In the genomic region with DNA sequence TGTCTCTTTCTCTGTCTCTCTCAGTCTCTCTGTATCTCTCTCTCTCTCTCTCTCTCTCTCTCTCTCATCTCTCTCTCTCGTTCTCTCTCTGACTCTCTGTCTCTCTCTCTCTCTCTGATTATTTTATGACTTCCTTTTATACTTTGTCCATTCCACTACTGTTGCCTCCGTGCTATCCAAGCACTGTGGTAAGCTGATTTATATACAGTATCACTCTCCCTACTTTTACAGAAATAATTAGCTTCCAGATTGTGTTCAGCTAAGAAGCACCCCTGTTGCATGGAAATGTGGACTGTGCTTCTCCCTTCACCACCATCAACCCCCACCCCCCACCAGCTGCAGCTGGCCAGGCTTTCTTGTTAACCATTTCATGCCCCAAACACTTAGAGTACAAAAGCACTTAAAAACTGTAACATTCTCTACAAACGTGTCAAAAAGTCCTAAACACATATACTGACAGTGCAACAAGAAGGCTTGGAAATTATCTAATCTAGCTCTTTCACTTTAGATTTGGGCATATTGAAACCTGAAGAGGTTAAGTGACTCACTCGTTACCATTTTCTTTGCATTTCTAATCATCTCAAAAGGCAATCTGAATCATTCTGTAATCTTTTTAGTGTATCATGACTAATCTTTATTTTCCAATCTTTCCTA, we compare ENCODE assay signal across 12 cellular contexts. TPM values are rescaled to one million over a fixed set of nuclear protein-coding genes. Genes with fewer than 3 reads are reported as not detected.
DNase-seq lines count a peak whose midpoint lies in the region; ATAC-seq, FAIRE-seq and TF ChIP-seq lines count a peak whose summit lies in the region.
"Had no signal": no experiment of that assay in that cellular context is flagged by ENCODE, and none has a peak within 500 bp of the region (broad histone marks: within the 10 kb centered on the region; RNA-seq: fewer than 3 reads in every experiment).

No MANE protein-coding gene starts in this region.

- FAIRE-seq in H1 (lab: Jason Lieb, UNC): no peak

- H3K36me3 ChIP-seq in left ventricle myocardium inferior (no peaks in the 10 kb centered on the region), heart right ventricle (no peaks in the 10 kb centered on the region), H1 (ENCODE audit: control insufficient read depth in 2 of 4, insufficient read depth in 4 of 4, low read length in 3 of 4) (no peaks in the 10 kb centered on the region), subcutaneous abdominal adipose tissue (ENCODE audit: control insufficient read depth in 5 of 5, insufficient read depth in 5 of 5, low read length in 5 of 5) (no peaks in the 10 kb centered on the region)

- no peaks in the 10 kb centered on the region for H4K20me1 ChIP-seq in H1 (replicated peaks in 1 of 2; ENCODE audit: control insufficient read depth in 1 of 2, insufficient read depth in 2 of 2, low read length in 2 of 2)

- H3K27me3 ChIP-seq in left ventricle myocardium inferior (ENCODE audit: low read depth) (no peaks in the 10 kb centered on the region), heart right ventricle (no peaks in the 10 kb centered on the region), H1 (replicated peaks in 1 of 4; ENCODE audit: control insufficient read depth in 3 of 4, extremely low read depth in 1 of 4, insufficient read depth in 3 of 4, low read length in 3 of 4) (no peaks in the 10 kb centered on the region), subcutaneous abdominal adipose tissue (ENCODE audit: control insufficient read depth in 5 of 5, insufficient read depth in 4 of 5, low read length in 5 of 5) (no peaks in the 10 kb centered on the region)

- H3K14ac ChIP-seq in H1 (ENCODE audit: insufficient read length): no peak overlapping the region

- POLR2A ChIA-PET in H1 (lab: Charles Lee; ENCODE audit: partially characterized antibody): interaction anchor here (0.9 to 1.4 kb wide), 2 partner anchors 9 to 132 kb away, joined by 3 to 4 read pairs; no protein-coding TSS in a partner anchor

- WGBS in heart right ventricle, 2 donors: 65 to 66% methylated on average over 4 of the region's 4 CpGs
- WGBS in H1 (ENCODE audit: extremely low coverage in 1 of 2, insufficient coverage in 1 of 2, insufficient read length in 1 of 2, insufficient replicate concordance in 2 of 2, low coverage in 1 of 2, low lambda C conversion rate in 2 of 2, missing lambda C conversion rate in 1 of 2), 2 experiments: 49% methylated on average over 4 of the region's 4 CpGs; no CpG with 5 or more reads in 1 of the 2 experiments

- H3K23ac ChIP-seq in H1 (ENCODE audit: insufficient read length): no peak overlapping the region

- H3K23me2 ChIP-seq in H1 (ENCODE audit: low read depth, low read length): no peaks in the 10 kb centered on the region; the same call in 1 of the 2 replicates

- CTCF ChIA-PET in H1 (lab: Charles Lee; ENCODE audit: partially characterized antibody): interaction anchor here (0.7 to 6.8 kb wide), 22 partner anchors 8 to 377 kb away, joined by 3 to 61 read pairs (median 5); a partner anchor contains a TSS

- H3K79me2 ChIP-seq in H1 (ENCODE audit: control insufficient read depth in 1 of 2, insufficient read depth in 2 of 2, low read length in 2 of 2): no peaks in the 10 kb centered on the region

- peak overlapping the region; percentile 78 for H2AFZ ChIP-seq in H1 (ENCODE audit: low read length)

- no peak for TF ChIP-seq POLR2A in H1 (IDR thresholded peaks at IDR 0.05; ENCODE audit: control extremely low read depth in 1 of 2, low read depth in 2 of 2, low read length in 2 of 2)

- no peak overlapping the region for H3K18ac ChIP-seq in H1 (ENCODE audit: extremely low read depth, low read length)

- no peak overlapping the region for H2BK5ac ChIP-seq in H1 (ENCODE audit: low read depth, low read length)

- TF ChIP-seq CTCF in left ventricle myocardium inferior (IDR thresholded peaks at IDR 0.05; ENCODE audit: borderline replicate concordance): no peak
- TF ChIP-seq CTCF in heart right ventricle (IDR thresholded peaks at IDR 0.05): no peak
- no peak for TF ChIP-seq CTCF in H1 (IDR thresholded peaks at IDR 0.05; ENCODE audit: control extremely low read depth in 1 of 3, insufficient read depth in 1 of 3, low read depth in 1 of 3, low read length in 3 of 3)

- peak overlapping the region; percentile 29 to 44; a peak in 1 of 4 replicates for H3K4me2 ChIP-seq in H1 (ENCODE audit: insufficient read depth in 1 of 2, low read depth in 2 of 2, low read length in 2 of 2)

- ATAC-seq in heart right ventricle: no peak
- peak; percentile 48 for ATAC-seq in HG03521 (IDR thresholded peaks at IDR 0.05; ENCODE audit: unreplicated experiment)

- no peak overlapping the region for H4K8ac ChIP-seq in H1 (ENCODE audit: extremely low read depth, insufficient read depth, low read length)

- no peak overlapping the region for H2BK12ac ChIP-seq in H1 (ENCODE audit: low read depth, low read length)

- H2AK5ac ChIP-seq in H1 (ENCODE audit: low read depth, low read length): no peak overlapping the region

- no peaks in the 10 kb centered on the region for H3K79me1 ChIP-seq in H1 (ENCODE audit: low read depth, low read length)

- H2BK15ac ChIP-seq in H1 (ENCODE audit: low read length): no peak overlapping the region

- no peak for TF ChIP-seq EP300 in H1 (IDR thresholded peaks at IDR 0.05; ENCODE audit: borderline replicate concordance in 1 of 2, low read depth in 2 of 2, low read length in 2 of 2)

- H3K4me3 ChIP-seq in left ventricle myocardium inferior: no peak overlapping the region
- no peak overlapping the region for H3K4me3 ChIP-seq in heart right ventricle
- no peak overlapping the region for H3K4me3 ChIP-seq in H1 (ENCODE audit: extremely low read depth in 1 of 4, insufficient read depth in 2 of 4, low read depth in 3 of 4, low read length in 4 of 4)
- no peak overlapping the region for H3K4me3 ChIP-seq in subcutaneous abdominal adipose tissue (ENCODE audit: low read depth in 1 of 5, low read length in 5 of 5)

- H4K91ac ChIP-seq in H1 (replicated peaks; ENCODE audit: insufficient read length, low read length): no peak overlapping the region

- H3K4me1 ChIP-seq in left ventricle myocardium inferior (peaks cover 50% of the 10 kb centered on the region), heart right ventricle (peaks cover 5 to 46% (median 37%) of the 10 kb centered on the region in 9 donors), H1 (replicated peaks in 1 of 4; ENCODE audit: control insufficient read depth in 3 of 4, insufficient read depth in 4 of 4, low read length in 3 of 4) (peaks cover 1 to 17% (median 15%) of the 10 kb centered on the region in 4 experiments; a peak in 4 of 7 replicates), subcutaneous abdominal adipose tissue (ENCODE audit: control insufficient read depth in 5 of 5, insufficient read depth in 5 of 5, low read length in 5 of 5) (peaks cover 2 to 52% (median 38%) of the 10 kb centered on the region in 5 donors)

- H2BK20ac ChIP-seq in H1 (ENCODE audit: low read length): no peak overlapping the region

- TF ChIP-seq RAD21 in H1 (IDR thresholded peaks at IDR 0.05 in 1 of 2, conservative IDR thresholded peaks at IDR 0.05 in 1 of 2; ENCODE audit: low read depth in 2 of 2, low read length in 2 of 2): no peak

- intact Hi-C loops in left ventricle myocardium inferior (cut with micrococcal nuclease): no loop called here
- intact Hi-C loops in heart right ventricle (cut with DNase I): loop anchor here in 1 of 10 donors (5.0 kb wide), 1 partner anchor 33 kb away; no protein-coding TSS in a partner anchor

- no peak overlapping the region for H2BK120ac ChIP-seq in H1 (replicated peaks; ENCODE audit: low read depth, low read length)

- DNase-seq in left ventricle myocardium inferior (no peak), heart right ventricle (no peak), H1 (ENCODE audit: low read depth in 1 of 2, low spot score in 2 of 2) (no peak), amniotic stem cell (lab: John Stamatoyannopoulos, UW) (no peak), NCI-H128 (lab: John Stamatoyannopoulos, UW; ENCODE audit: unreplicated experiment) (no peak), NOMO-1 treated with dmso at 0.1 percent for 144 hours (lab: John Stamatoyannopoulos, UW; ENCODE audit: unreplicated experiment) (no peak)
- DNase-seq: Calu3; nucleus accumbens; stimulated activated CD8-positive, alpha-beta memory T cell treated with anti-CD3 and anti-CD28 coated beads, Interleukin-4, amount 100 ng/mL, for 48 hours had no signal

- H3K9ac ChIP-seq in H1 (replicated peaks in 1 of 4; ENCODE audit: extremely low read depth in 1 of 4, low read depth in 3 of 4, low read length in 3 of 4) (no peak overlapping the region), subcutaneous abdominal adipose tissue (ENCODE audit: low read length in 5 of 5) (no peak overlapping the region)

- no peak overlapping the region for H3K4ac ChIP-seq in H1 (replicated peaks; ENCODE audit: insufficient read length, low read depth, low read length)

- H3K56ac ChIP-seq in H1 (replicated peaks; ENCODE audit: insufficient read length, low read depth, low read length): peak overlapping the region; percentile 81

- no peak overlapping the region for H4K5ac ChIP-seq in H1 (ENCODE audit: insufficient read length, low read depth, low read length)

- H3K9me3 ChIP-seq in left ventricle myocardium inferior (replicated peaks) (no peaks in the 10 kb centered on the region), heart right ventricle (no peaks in the 10 kb centered on the region), H1 (ENCODE audit: insufficient read depth in 2 of 2, low read depth in 1 of 2, low read length in 1 of 2) (no peaks in the 10 kb centered on the region), subcutaneous abdominal adipose tissue (ENCODE audit: control insufficient read depth in 5 of 5, low read length in 5 of 5) (no peaks in the 10 kb centered on the region)

- H3K27ac ChIP-seq in left ventricle myocardium inferior (replicated peaks) (peak overlapping the region; percentile 93), heart right ventricle (peak overlapping the region in 1 of 10 donors; percentile 25), H1 (ENCODE audit: low read depth, low read length) (no peak overlapping the region), subcutaneous abdominal adipose tissue (ENCODE audit: low read depth, low read length) (peak overlapping the region; percentile 93)

RNA-seq across cellular contexts. Expression of a gene that starts 11.6 kb away (rescaled TPM):
- total RNA-seq in left ventricle myocardium inferior (13.9 TPM), heart right ventricle (10 to 100 TPM in 1 of 10 donors, 1 to 10 TPM in 9; 1.6 to 12.1 (median 5.7) TPM)
- polyA plus RNA-seq in heart right ventricle (1 to 10 TPM; 6.4 to 8.3 TPM), H1 (2011; rRNA removed) (0.25 and 0.36 TPM in 2 replicates)
- 0.48 and 1.1 TPM in 2 replicates for total RNA-seq in H1 (2021; fragmentation: NEBNext Ultra II Directional; extraction: Animal tissue kit (Norgen Biotek cat#: 25700))
- polyA plus RNA-seq in H1 (2011; cell fraction: cytosol; rRNA removed): 0.23 TPM
- 0.19 TPM for polyA plus RNA-seq in H1 (2011; cell fraction: nucleus; rRNA removed)
- 0.31 to 1.1 TPM (median 0.55 TPM) in 4 replicates for polyA plus RNA-seq in H1 (2012, experiment 1 of 2)
- 0.09 TPM for polyA plus RNA-seq in H1 (2012, experiment 2 of 2)
- polyA plus RNA-seq in H1 (2013, experiment 1 of 2): 0.47 TPM
- 0.55 TPM for polyA plus RNA-seq in H1 (2013, experiment 2 of 2)
- 0.56 and 1.1 TPM in 2 replicates for polyA minus RNA-seq in H1 (2011; rRNA and poly(A)+ RNA removed)
- not detected for polyA minus RNA-seq in H1 (2011; cell fraction: cytosol; rRNA and poly(A)+ RNA removed)
- polyA minus RNA-seq in H1 (2011; cell fraction: nucleus; rRNA and poly(A)+ RNA removed): 1.4 TPM
- total RNA-seq: Calu3 had no signal
- polyA plus RNA-seq: IgD-negative memory B cell had no signal

RNA-seq across cellular contexts. Expression of a gene that starts 16.6 kb away (rescaled TPM):
- total RNA-seq in left ventricle myocardium inferior: 19.6 TPM
- total RNA-seq in heart right ventricle: 10 to 100 TPM; 13.6 to 23.3 (median 19.9) TPM
- 10 to 100 TPM; 11.8 to 14.1 TPM for polyA plus RNA-seq in heart right ventricle
- total RNA-seq in H1 (2021; fragmentation: NEBNext Ultra II Directional; extraction: Animal tissue kit (Norgen Biotek cat#: 25700)): 12.5 and 14.6 TPM in 2 replicates
- 11.2 and 14.1 TPM in 2 replicates for polyA plus RNA-seq in H1 (2011; rRNA removed)
- polyA plus RNA-seq in H1 (2011; cell fraction: cytosol; rRNA removed): 16.4 TPM
- polyA plus RNA-seq in H1 (2011; cell fraction: nucleus; rRNA removed): 6.6 TPM
- polyA plus RNA-seq in H1 (2012, experiment 1 of 2): 12.1 to 14.9 TPM (median 13.5 TPM) in 4 replicates
- 4.3 TPM for polyA plus RNA-seq in H1 (2012, experiment 2 of 2)
- polyA plus RNA-seq in H1 (2013, experiment 1 of 2): 9.5 TPM
- 10.3 TPM for polyA plus RNA-seq in H1 (2013, experiment 2 of 2)
- 13.9 and 16.4 TPM in 2 replicates for polyA minus RNA-seq in H1 (2011; rRNA and poly(A)+ RNA removed)
- 8.1 TPM for polyA minus RNA-seq in H1 (2011; cell fraction: cytosol; rRNA and poly(A)+ RNA removed)
- polyA minus RNA-seq in H1 (2011; cell fraction: nucleus; rRNA and poly(A)+ RNA removed): 11.6 TPM
